In genomic region chr16:19717781-19718623, GRCh38 we compare ENCODE assay signal across 8 cellular contexts. TPM values are rescaled to one million over a fixed set of nuclear protein-coding genes. Genes with fewer than 3 reads are reported as not detected.
DNase-seq lines count a peak whose midpoint lies in the region; TF ChIP-seq lines count a peak whose summit lies in the region.

A gene with protein sequence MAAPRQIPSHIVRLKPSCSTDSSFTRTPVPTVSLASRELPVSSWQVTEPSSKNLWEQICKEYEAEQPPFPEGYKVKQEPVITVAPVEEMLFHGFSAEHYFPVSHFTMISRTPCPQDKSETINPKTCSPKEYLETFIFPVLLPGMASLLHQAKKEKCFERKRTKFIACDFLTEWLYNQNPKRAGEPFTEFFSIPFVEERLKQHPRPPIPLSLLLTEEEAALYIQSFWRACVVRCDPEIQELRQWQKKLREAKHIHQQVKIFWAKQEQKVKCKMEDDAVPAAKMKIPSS (plus strand): TSS chr16:19718271. CDS start chr16:19718307, 36 bp downstream.
TSS of gene KNOP1 (minus strand) at chr16:19718227. CDS start at chr16:19715035, 3,192 bp downstream.

- H2BK5ac ChIP-seq in trophoblast cell (ENCODE audit: low read depth, low read length, poor library complexity): peak within 1 kb of the TSS; percentile 53

- H3K4me1 Mint-ChIP-seq in HFFc6 (ENCODE audit: low read depth): peaks cover 20% of the 10 kb centered on the region

- H3K4me1 ChIP-seq in adipocyte (ENCODE audit: control insufficient read depth, insufficient read depth, low read length) (peaks cover 14% of the 10 kb centered on the region), trophoblast cell (ENCODE audit: control insufficient read depth in 1 of 2, insufficient read depth in 2 of 2, low read length in 2 of 2) (peaks cover 10 to 14% of the 10 kb centered on the region in 2 experiments), tibial nerve (peaks cover 0 to 40% (median 22%) of the 10 kb centered on the region in 4 donors)

- no peak within 1 kb of the TSS for H2BK12ac ChIP-seq in trophoblast cell (ENCODE audit: low read length)

- H3K9me3 ChIP-seq in SU-DHL-6 (ENCODE audit: insufficient read depth, low read length) (no peaks in the 10 kb centered on the region), adipocyte (ENCODE audit: control insufficient read depth, low read length) (no peaks in the 10 kb centered on the region), trophoblast cell (ENCODE audit: insufficient read depth, low read depth, low read length) (no peaks in the 10 kb centered on the region), tibial nerve (no peaks in the 10 kb centered on the region)

- intact Hi-C loops in cardiac septum (cut with DNase I): loop anchor here (1.0 kb wide), 1 partner anchor 165 kb away; no protein-coding TSS in a partner anchor

- no peaks in the 10 kb centered on the region for H3F3A ChIP-seq in SU-DHL-6 (ENCODE audit: insufficient read depth)

- peak within 1 kb of the TSS; percentile 79 for H3K14ac ChIP-seq in trophoblast cell (ENCODE audit: low read length)

- H3K27ac Mint-ChIP-seq in HFFc6: peak within 1 kb of the TSS; percentile 87

- peaks cover 16% of the 10 kb centered on the region for H3K36me3 Mint-ChIP-seq in HFFc6 (ENCODE audit: low read depth)

- H3K4ac ChIP-seq in trophoblast cell (ENCODE audit: low read depth, low read length): peak within 1 kb of the TSS; percentile 75

- H4K20me1 ChIP-seq in SU-DHL-6 (ENCODE audit: low read depth, low read length): no peaks in the 10 kb centered on the region

- peak; percentile 94 for DNase-seq in GM12865 (ENCODE audit: low read depth)
- peak; percentile 81 for DNase-seq in HFFc6
- peak; percentile 94 for DNase-seq in NAMALWA (ENCODE audit: low spot score)
- peak; percentile 97 for DNase-seq in adipocyte (ENCODE audit: low read depth)
- DNase-seq in cardiac septum (ENCODE audit: low spot score): peak; percentile 95
- peak; percentile 85 to 93 for DNase-seq in trophoblast cell
- peak; percentile 81 to 85 for DNase-seq in tibial nerve (ENCODE audit: low spot score in 2 of 2)

- H3K79me2 ChIP-seq in SU-DHL-6 (ENCODE audit: insufficient read depth, low read length) (peaks cover 24% of the 10 kb centered on the region), trophoblast cell (ENCODE audit: control insufficient read depth, insufficient read depth, low read length, poor library complexity) (peaks cover 11% of the 10 kb centered on the region)

- H3K18ac ChIP-seq in trophoblast cell (ENCODE audit: low read length): peak within 1 kb of the TSS; percentile 77

- H3K27me3 ChIP-seq in SU-DHL-6 (ENCODE audit: low read length): no peaks in the 10 kb centered on the region
- H3K27me3 ChIP-seq in adipocyte (replicated peaks; ENCODE audit: control insufficient read depth, insufficient read depth, low read length): no peaks in the 10 kb centered on the region
- H3K27me3 ChIP-seq in trophoblast cell (ENCODE audit: insufficient read depth, low read length): no peaks in the 10 kb centered on the region
- no peaks in the 10 kb centered on the region for H3K27me3 ChIP-seq in tibial nerve

- H3K9ac ChIP-seq in SU-DHL-6 (ENCODE audit: low read length): peak within 1 kb of the TSS; percentile 92
- H3K9ac ChIP-seq in adipocyte (ENCODE audit: low read length): peak within 1 kb of the TSS; percentile 97
- peak within 1 kb of the TSS; percentile 79 for H3K9ac ChIP-seq in trophoblast cell (ENCODE audit: low read length)

- H3K23ac ChIP-seq in trophoblast cell (ENCODE audit: low read length): no peak within 1 kb of the TSS

- H3K27ac ChIP-seq in SU-DHL-6 (ENCODE audit: low read depth, low read length): no peak within 1 kb of the TSS
- H3K27ac ChIP-seq in trophoblast cell (ENCODE audit: low read depth, low read length): peak within 1 kb of the TSS; percentile 79
- H3K27ac ChIP-seq in tibial nerve: peak within 1 kb of the TSS; percentile 37 to 88 (median 77)

- WGBS in trophoblast cell (ENCODE audit: extremely low coverage, insufficient coverage, insufficient read length): no CpG with 5 or more reads among the region's 88 CpGs
- WGBS in tibial nerve, 2 donors: 0% methylated on average over 57 to 71 of the region's 88 CpGs

- peak within 1 kb of the TSS; percentile 70 for H2BK120ac ChIP-seq in trophoblast cell (ENCODE audit: insufficient read depth, low read length, poor library complexity)

- TF ChIP-seq POLR2A in tibial nerve (IDR thresholded peaks at IDR 0.05): peak; percentile 22 to 74

- H2AFZ ChIP-seq in SU-DHL-6 (ENCODE audit: low read depth, low read length, severe bottlenecking): peak within 1 kb of the TSS; percentile 70
- peak within 1 kb of the TSS; percentile 84 for H2AFZ ChIP-seq in trophoblast cell (ENCODE audit: insufficient read depth, low read length, poor library complexity)

- H3K36me3 ChIP-seq in SU-DHL-6 (ENCODE audit: low read length) (no peaks in the 10 kb centered on the region), adipocyte (ENCODE audit: control insufficient read depth, insufficient read depth, low read length, severe bottlenecking) (peaks cover 14% of the 10 kb centered on the region), trophoblast cell (ENCODE audit: control insufficient read depth in 1 of 2, insufficient read depth in 2 of 2, low read length in 2 of 2) (peaks cover 6 to 8% of the 10 kb centered on the region in 2 experiments), tibial nerve (peaks cover 0 to 17% (median 0%) of the 10 kb centered on the region in 3 donors)

- H2AK5ac ChIP-seq in trophoblast cell (ENCODE audit: low read length): peak within 1 kb of the TSS; percentile 13

- H4K8ac ChIP-seq in trophoblast cell (ENCODE audit: low read depth, low read length): peak within 1 kb of the TSS; percentile 81

- H4K91ac ChIP-seq in trophoblast cell (ENCODE audit: low read depth, low read length): peak within 1 kb of the TSS; percentile 57

- TF ChIP-seq CTCF in GM12865 (IDR thresholded peaks at IDR 0.05; ENCODE audit: insufficient read depth, low read depth, low read length, missing control alignments): no peak
- TF ChIP-seq CTCF in HFFc6 (IDR thresholded peaks at IDR 0.05): peak; percentile 13; the same call in 1 of the 2 replicates
- no peak for TF ChIP-seq CTCF in SU-DHL-6 (IDR thresholded peaks at IDR 0.05; ENCODE audit: insufficient read depth, low read length, poor library complexity, severe bottlenecking)
- TF ChIP-seq CTCF in tibial nerve (IDR thresholded peaks at IDR 0.05): peak in 1 of 5 experiments; percentile 28

- peak; percentile 88 for TF ChIP-seq EP300 in tibial nerve (IDR thresholded peaks at IDR 0.05)

- peak within 1 kb of the TSS; percentile 98 for H3K4me3 ChIP-seq in GM12865 (ENCODE audit: low read depth, low read length)
- peak within 1 kb of the TSS; percentile 97 for H3K4me3 ChIP-seq in SU-DHL-6 (ENCODE audit: insufficient read depth, low read length, poor library complexity, severe bottlenecking)
- peak within 1 kb of the TSS; percentile 99 for H3K4me3 ChIP-seq in adipocyte (ENCODE audit: low read length)
- H3K4me3 ChIP-seq in trophoblast cell (ENCODE audit: low read depth, low read length): peak within 1 kb of the TSS; percentile 99
- peak within 1 kb of the TSS; percentile 71 to 94 (median 81) for H3K4me3 ChIP-seq in tibial nerve

- peak within 1 kb of the TSS; percentile 97 for H3K4me3 Mint-ChIP-seq in HFFc6

- H3K79me1 ChIP-seq in trophoblast cell (ENCODE audit: low read length): peaks cover 10% of the 10 kb centered on the region

- H3K27me3 Mint-ChIP-seq in HFFc6 (ENCODE audit: insufficient read depth): no peaks in the 10 kb centered on the region; the same call in 1 of the 2 replicates

- H3K9me2 ChIP-seq in SU-DHL-6 (replicated peaks; ENCODE audit: insufficient read depth, low read length): no peaks in the 10 kb centered on the region

- H4K12ac ChIP-seq in trophoblast cell (ENCODE audit: low read depth, low read length): peak within 1 kb of the TSS; percentile 65

- H3K9me3 Mint-ChIP-seq in HFFc6: no peaks in the 10 kb centered on the region

- H3K4me2 ChIP-seq in SU-DHL-6 (ENCODE audit: low read depth, low read length, poor library complexity, severe bottlenecking) (peak within 1 kb of the TSS; percentile 66), trophoblast cell (ENCODE audit: low read length) (peak within 1 kb of the TSS; percentile 85)

RNA-seq across cellular contexts. Expression of the first gene that starts in this region (rescaled TPM):
- 1 to 10 TPM; 2.2 to 5.0 (median 2.8) TPM for total RNA-seq in HFFc6 (2021; fragmentation: NEBNext Ultra II Directional; extraction: Animal tissue kit (Norgen Biotek cat#: 25700))
- 7.3 TPM for total RNA-seq in cardiac septum
- polyA plus RNA-seq in trophoblast cell (2013): 4.5 and 6.0 TPM in 2 replicates
- total RNA-seq in tibial nerve: 10 to 100 TPM; 23.1 to 62.7 (median 37.6) TPM

RNA-seq across cellular contexts. Expression of gene KNOP1, which starts in this region (rescaled TPM):
- 10 to 100 TPM; 11.0 to 16.3 (median 13.9) TPM for total RNA-seq in HFFc6 (2021; fragmentation: NEBNext Ultra II Directional; extraction: Animal tissue kit (Norgen Biotek cat#: 25700))
- total RNA-seq in cardiac septum (6.8 TPM), tibial nerve (10 to 100 TPM; 17.3 to 37.2 (median 26.2) TPM)
- polyA plus RNA-seq in trophoblast cell (2013): 39.6 and 42.3 TPM in 2 replicates
